In genomic region chr1:210330279-210330866, GRCh38 we compare ENCODE assay signal across 9 cellular contexts. TPM values are rescaled to one million over a fixed set of nuclear protein-coding genes. Genes with fewer than 3 reads are reported as not detected.
DNase-seq lines count a peak whose midpoint lies in the region; ATAC-seq and TF ChIP-seq lines count a peak whose summit lies in the region.
"Had no signal": no experiment of that assay in that cellular context is flagged by ENCODE, and none has a peak within 500 bp of the region (broad histone marks: within the 10 kb centered on the region; RNA-seq: fewer than 3 reads in every experiment).

No MANE protein-coding gene starts in this region.

- H3K36me3 Mint-ChIP-seq in naive thymus-derived CD8-positive, alpha-beta T cell, result peaks cover 0 to 1% (median 0%) of the 10 kb centered on the region in 3 donors

- H2AFZ ChIP-seq in Loucy (ENCODE audit: low read length), result no peak overlapping the region

- H3K9me3 Mint-ChIP-seq in naive thymus-derived CD8-positive, alpha-beta T cell, result peaks cover 0 to 6% (median 1%) of the 10 kb centered on the region in 9 donors

- H3K27me3 Mint-ChIP-seq in naive thymus-derived CD8-positive, alpha-beta T cell, result peaks cover 0 to 9% (median 2%) of the 10 kb centered on the region in 5 donors

- H3K9me2 ChIP-seq in Loucy (replicated peaks; ENCODE audit: low read depth, low read length), result no peaks in the 10 kb centered on the region

- POLR2A ChIA-PET in naive thymus-derived CD8-positive, alpha-beta T cell (lab: Charles Lee), result no interaction called here

- H3K36me3 ChIP-seq in Loucy (ENCODE audit: insufficient read depth, low read length) (no peaks in the 10 kb centered on the region), adipocyte (ENCODE audit: control insufficient read depth, insufficient read depth, low read length, severe bottlenecking) (no peaks in the 10 kb centered on the region)
- H3K36me3 ChIP-seq: prostate gland had no signal

- H3K4me1 Mint-ChIP-seq in naive thymus-derived CD8-positive, alpha-beta T cell, result peaks cover 8 to 36% (median 29%) of the 10 kb centered on the region in 4 donors

- H3F3A ChIP-seq in Loucy (ENCODE audit: low read depth), result no peaks in the 10 kb centered on the region

- H3K4me3 ChIP-seq in Loucy (ENCODE audit: low read length, poor library complexity, severe bottlenecking), result peak overlapping the region; percentile 76
- H3K4me3 ChIP-seq in adipocyte (ENCODE audit: low read length), result no peak overlapping the region

- DNase-seq in NCI-H2107 treated with DMSO at 0.1 percent for 48 hours (lab: John Stamatoyannopoulos, UW; ENCODE audit: unreplicated experiment), result peak; percentile 46
- DNase-seq in NCI-H2107 (lab: John Stamatoyannopoulos, UW), result no peak
- DNase-seq in adipocyte (ENCODE audit: low read depth), result peak; percentile 9
- DNase-seq in naive thymus-derived CD8-positive, alpha-beta T cell, result no peak
- DNase-seq in KG1 (lab: John Stamatoyannopoulos, UW), result no peak
- no peak for DNase-seq in NCI-H510A treated with DMSO at 0.1 percent for 48 hours (lab: John Stamatoyannopoulos, UW)
- no peak for DNase-seq in NCI-H2081 (lab: John Stamatoyannopoulos, UW)

- H3K9me3 ChIP-seq in Loucy (ENCODE audit: insufficient read depth, low read depth, low read length), result no peaks in the 10 kb centered on the region
- H3K9me3 ChIP-seq in adipocyte (ENCODE audit: control insufficient read depth, low read length), result peaks cover 3% of the 10 kb centered on the region
- H3K9me3 ChIP-seq: prostate gland had no signal

- no peak for ATAC-seq in naive thymus-derived CD8-positive, alpha-beta T cell

- H3K27ac Mint-ChIP-seq in naive thymus-derived CD8-positive, alpha-beta T cell, result peak overlapping the region in 4 of 10 donors; percentile 4 to 92 (median 73)

- no peaks in the 10 kb centered on the region for H3K79me2 ChIP-seq in Loucy (ENCODE audit: insufficient read depth, low read length)

- no peaks in the 10 kb centered on the region for H4K20me1 ChIP-seq in Loucy (ENCODE audit: insufficient read depth, low read length, poor library complexity, severe bottlenecking)

- no peaks in the 10 kb centered on the region for H3K27me3 ChIP-seq in Loucy (ENCODE audit: insufficient read depth, low read length, poor library complexity, severe bottlenecking)
- no peaks in the 10 kb centered on the region for H3K27me3 ChIP-seq in adipocyte (replicated peaks; ENCODE audit: control insufficient read depth, insufficient read depth, low read length)

- peaks cover 38% of the 10 kb centered on the region for H3K4me1 ChIP-seq in Loucy (ENCODE audit: insufficient read depth, low read length, poor library complexity, severe bottlenecking)
- peaks cover 17% of the 10 kb centered on the region for H3K4me1 ChIP-seq in adipocyte (ENCODE audit: control insufficient read depth, insufficient read depth, low read length)
- H3K4me1 ChIP-seq: prostate gland had no signal

- no peak for TF ChIP-seq CTCF in Loucy (conservative IDR thresholded peaks at IDR 0.05; ENCODE audit: low read length)

- H3K9ac ChIP-seq in Loucy (ENCODE audit: low read depth, low read length, poor library complexity, severe bottlenecking), result peak overlapping the region; percentile 84
- no peak overlapping the region for H3K9ac ChIP-seq in adipocyte (ENCODE audit: low read length)

- peak overlapping the region in 9 of 10 donors; percentile 87 to 98 (median 95) for H3K4me3 Mint-ChIP-seq in naive thymus-derived CD8-positive, alpha-beta T cell

- peak overlapping the region; percentile 94 for H3K4me2 ChIP-seq in Loucy (ENCODE audit: low read depth, low read length, poor library complexity, severe bottlenecking)

RNA-seq across cellular contexts. Expression of gene HHAT, which starts 1.7 kb away (rescaled TPM):
- total RNA-seq in naive thymus-derived CD8-positive, alpha-beta T cell, result 1 to 10 TPM; 1.5 to 1.8 TPM
- polyA plus RNA-seq in naive thymus-derived CD8-positive, alpha-beta T cell, result 1 to 10 TPM in 1 of 3 donors, under 1 TPM in 2; 0.74 to 1.6 (median 0.75) TPM

Comparison
In these comparisons a context has a peak if more than half of its experiments do, and no peak if none do; other contexts are left out.
1. DNase-seq: peak in NCI-H2107 treated with DMSO at 0.1 percent for 48 hours (single experiment) and adipocyte (single experiment); none in NCI-H2107 (single experiment), naive thymus-derived CD8-positive, alpha-beta T cell (0 of 10), KG1 (single experiment), NCI-H510A treated with DMSO at 0.1 percent for 48 hours (single experiment) and NCI-H2081 (0 of 2).